9 cellular contexts compared by ENCODE assay signal in genomic region chr18:79963658-79964329, GRCh38. TPM values are rescaled to one million over a fixed set of nuclear protein-coding genes. Genes with fewer than 3 reads are reported as not detected.
DNase-seq lines count a peak whose midpoint lies in the region; ATAC-seq and TF ChIP-seq lines count a peak whose summit lies in the region.
"Had no signal": no experiment of that assay in that cellular context is flagged by ENCODE, and none has a peak within 500 bp of the region (broad histone marks: within the 10 kb centered on the region; RNA-seq: fewer than 3 reads in every experiment).

No MANE protein-coding gene starts in this region.

- H3K4me2 ChIP-seq in PC-3 (ENCODE audit: low read length) = peak overlapping the region; percentile 96

- peak overlapping the region; percentile 65 for H2AFZ ChIP-seq in PC-3 (ENCODE audit: low read length)

- ATAC-seq in PC-3 = no peak

- peak overlapping the region; percentile 89 for H3K27ac ChIP-seq in PC-3 (ENCODE audit: low read length)
- H3K27ac ChIP-seq in ovary = peak overlapping the region in 1 of 2 donors; percentile 83

- intact Hi-C loops in CD14-positive monocyte (cut with micrococcal nuclease) = no loop called here
- intact Hi-C loops in PC-3 (cut with micrococcal nuclease) = no loop called here
- intact Hi-C loops in ovary (cut with DNase I) = no loop called here

- no peaks in the 10 kb centered on the region for H3K9me2 ChIP-seq in PC-3 (replicated peaks; ENCODE audit: low read length)

- TF ChIP-seq CTCF in CD14-positive monocyte (IDR thresholded peaks at IDR 0.05) = no peak
- TF ChIP-seq CTCF in PC-3 (conservative IDR thresholded peaks at IDR 0.05; ENCODE audit: low read depth, low read length) = no peak
- TF ChIP-seq CTCF in epithelial cell of esophagus (IDR thresholded peaks at IDR 0.05; ENCODE audit: insufficient read depth, low read depth, low read length, missing control alignments) = no peak
- TF ChIP-seq CTCF in ovary (IDR thresholded peaks at IDR 0.05) = no peak

- no peaks in the 10 kb centered on the region for H3F3A ChIP-seq in PC-3 (ENCODE audit: low read length, unreplicated experiment)

- POLR2A ChIA-PET in PC-3 (lab: Charles Lee; ENCODE audit: unreplicated experiment) = no interaction called here

- H3K4me3 Mint-ChIP-seq in CD14-positive monocyte = peak overlapping the region; percentile 52 to 53

- H3K27me3 Mint-ChIP-seq in CD14-positive monocyte (ENCODE audit: low read depth in 3 of 3) = peaks cover 6 to 30% (median 20%) of the 10 kb centered on the region in 3 donors

- WGBS in ovary, 3 donors = 83 to 89% (median 85%) methylated on average over 30 of the region's 30 CpGs

- DNase-seq in CD14-positive monocyte (ENCODE audit: low spot score) = no peak
- no peak for DNase-seq in PC-3
- DNase-seq in epithelial cell of esophagus (ENCODE audit: low read depth) = no peak
- peak in 1 of 5 donors; percentile 38 for DNase-seq in ovary
- DNase-seq in activated effector memory CD4-positive, alpha-beta T cell treated with anti-CD3 and anti-CD28 coated beads, Interleukin-2, amount 50 U/mL, for 16 hours = no peak
- DNase-seq in NCI-H1092 (lab: John Stamatoyannopoulos, UW) = no peak
- no peak for DNase-seq in NCI-H748 (lab: John Stamatoyannopoulos, UW; ENCODE audit: unreplicated experiment)
- DNase-seq in NCI-H524 treated with DMSO at 0.1 percent for 48 hours (lab: John Stamatoyannopoulos, UW) = no peak

- CTCF ChIA-PET in PC-3 (lab: Charles Lee) = no interaction called here

- H3K27ac Mint-ChIP-seq in CD14-positive monocyte = no peak overlapping the region

- H3K4me1 ChIP-seq in PC-3 (ENCODE audit: insufficient read depth, low read length) = peaks cover 55% of the 10 kb centered on the region
- H3K4me1 ChIP-seq in ovary (ENCODE audit: insufficient read depth) = peaks cover 4% of the 10 kb centered on the region

- peaks cover 5% of the 10 kb centered on the region; the same call in 1 of the 2 replicates for H3K36me3 ChIP-seq in PC-3 (ENCODE audit: low read depth, low read length)
- H3K36me3 ChIP-seq in ovary = no peaks in the 10 kb centered on the region

- no peaks in the 10 kb centered on the region for H3K9me3 ChIP-seq in PC-3 (ENCODE audit: low read length)
- H3K9me3 ChIP-seq in ovary = no peaks in the 10 kb centered on the region

- peaks cover 0 to 14% of the 10 kb centered on the region in 2 donors for H3K36me3 Mint-ChIP-seq in CD14-positive monocyte

- no peaks in the 10 kb centered on the region for H4K20me1 ChIP-seq in PC-3 (ENCODE audit: low read length)

- H3K9ac ChIP-seq in PC-3 (ENCODE audit: low read length) = peak overlapping the region; percentile 95

- no peak for TF ChIP-seq POLR2A in ovary (IDR thresholded peaks at IDR 0.05)

- H3K79me2 ChIP-seq in PC-3 (ENCODE audit: low read length) = peaks cover 31% of the 10 kb centered on the region

- peaks cover 0 to 4% (median 0%) of the 10 kb centered on the region in 7 donors for H3K9me3 Mint-ChIP-seq in CD14-positive monocyte

- peaks cover 23% of the 10 kb centered on the region for H3K4me1 Mint-ChIP-seq in CD14-positive monocyte

- no peak for TF ChIP-seq EP300 in ovary (IDR thresholded peaks at IDR 0.05)

- H3K27me3 ChIP-seq in PC-3 (ENCODE audit: low read length) (no peaks in the 10 kb centered on the region), ovary (no peaks in the 10 kb centered on the region)

- H3K4me3 ChIP-seq in PC-3 (ENCODE audit: low read length) (peak overlapping the region; percentile 87), epithelial cell of esophagus (ENCODE audit: low read length) (peak overlapping the region; percentile 69), ovary (peak overlapping the region; percentile 77)

- BruUV-seq in PC-3 (replicated peaks; lab: Mats Ljungman, UMichigan) = no TSS peak

RNA-seq across cellular contexts. Expression of gene HSBP1L1, which starts 0.6 kb away (rescaled TPM):
- polyA plus RNA-seq in CD14-positive monocyte (10 to 100 TPM in 1 of 2 donors, 1 to 10 TPM in 1; 2.5 to 10.8 TPM), ovary (10 to 100 TPM; 11.4 to 15.9 TPM)
- total RNA-seq in PC-3 (2014; rRNA removed) (45.7 and 56.8 TPM in 2 replicates), ovary (10 to 100 TPM in 6 of 7 donors, 1 to 10 TPM in 1; 7.6 to 26.2 (median 12.3) TPM)
- total RNA-seq: myocyte had no signal

RNA-seq across cellular contexts. Expression of gene SLC66A2, which starts 12.3 kb away (rescaled TPM):
- 10 to 100 TPM; 26.8 to 33.8 TPM for polyA plus RNA-seq in CD14-positive monocyte
- 52.8 and 66.9 TPM in 2 replicates for total RNA-seq in PC-3 (2014; rRNA removed)
- 10 to 100 TPM; 16.3 to 31.1 (median 27.0) TPM for total RNA-seq in ovary
- 10 to 100 TPM in 1 of 2 donors, 1 to 10 TPM in 1; 2.1 to 27.8 TPM for polyA plus RNA-seq in ovary

RNA-seq across cellular contexts. Expression of gene TXNL4A, which starts 24.6 kb away (rescaled TPM):
- polyA plus RNA-seq in CD14-positive monocyte (100 to 1,000 TPM; 150 to 192 TPM), ovary (10 to 100 TPM; 21.5 to 47.9 TPM)
- total RNA-seq in PC-3 (2014; rRNA removed) (148 and 159 TPM in 2 replicates), ovary (10 to 100 TPM in 6 of 7 donors, 1 to 10 TPM in 1; 9.4 to 57.1 (median 42.3) TPM)
